8 cellular contexts compared by ENCODE assay signal in the genomic region with DNA sequence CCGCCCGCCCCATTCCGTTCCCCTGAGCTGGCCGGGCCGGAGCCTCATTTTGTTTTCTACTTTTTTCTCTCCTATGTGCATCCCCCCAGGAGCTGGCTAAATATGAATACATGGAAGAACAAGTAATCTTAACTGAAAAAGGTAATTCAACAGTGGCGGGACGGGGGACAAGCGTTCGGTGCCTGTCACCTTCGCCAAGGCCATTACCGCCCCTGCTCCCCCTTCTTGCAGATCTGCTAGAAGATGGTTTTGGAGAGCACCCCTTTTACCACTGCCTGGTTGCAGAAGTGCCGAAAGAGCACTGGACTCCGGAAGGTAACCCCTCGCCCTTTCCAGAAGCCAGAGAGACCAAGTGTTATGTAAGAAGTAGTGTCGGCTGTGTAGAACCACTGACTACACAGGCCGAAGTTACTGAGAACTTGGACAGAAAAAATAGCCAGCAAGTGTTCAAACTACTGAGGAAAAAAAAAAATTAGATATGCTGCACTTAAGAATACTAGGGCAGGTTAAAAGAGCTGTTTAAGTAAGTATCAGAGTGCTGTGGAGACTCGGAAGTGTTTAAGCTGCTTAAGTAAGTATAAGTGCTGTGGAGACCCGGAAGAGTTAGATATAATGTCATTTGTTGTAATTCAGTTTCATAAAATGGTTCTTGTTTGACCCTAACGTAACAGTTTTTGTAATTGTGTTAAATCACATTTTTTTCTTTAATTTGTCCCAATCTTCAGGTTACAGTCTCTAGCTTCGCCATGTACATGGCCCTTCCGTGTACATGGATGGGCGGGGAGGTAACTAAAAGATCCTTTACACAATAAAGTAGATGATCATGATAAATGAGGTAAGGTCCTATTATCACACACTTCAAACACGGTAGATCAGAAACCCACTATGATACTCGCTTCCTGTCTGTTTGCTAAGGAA. TPM values are rescaled to one million over a fixed set of nuclear protein-coding genes. Genes with fewer than 3 reads are reported as not detected.
DNase-seq lines count a peak whose midpoint lies in the region; ATAC-seq and TF ChIP-seq lines count a peak whose summit lies in the region.

No MANE protein-coding gene starts in this region.

- no peaks in the 10 kb centered on the region for H3K9me3 ChIP-seq in CD4-positive, alpha-beta T cell (ENCODE audit: control insufficient read depth, low read length)
- no peaks in the 10 kb centered on the region for H3K9me3 ChIP-seq in upper lobe of left lung

- peaks cover 39% of the 10 kb centered on the region for H3K36me3 Mint-ChIP-seq in CD4-positive, alpha-beta T cell (ENCODE audit: low read depth)
- H3K36me3 Mint-ChIP-seq in memory B cell = peaks cover 14% of the 10 kb centered on the region

- H3K4me3 ChIP-seq in cardiac fibroblast (replicated peaks in 1 of 2; ENCODE audit: low read depth in 2 of 2, low read length in 2 of 2) = peak overlapping the region; percentile 68 to 73
- peak overlapping the region; percentile 41 to 64 (median 56) for H3K4me3 ChIP-seq in upper lobe of left lung

- peak overlapping the region; percentile 61 for H3K27ac ChIP-seq in CD4-positive, alpha-beta T cell (ENCODE audit: low read depth, low read length)
- peak overlapping the region; percentile 91 to 97 (median 94) for H3K27ac ChIP-seq in upper lobe of left lung

- H3K27ac Mint-ChIP-seq in CD4-positive, alpha-beta T cell = peak overlapping the region; percentile 97
- peak overlapping the region; percentile 96 for H3K27ac Mint-ChIP-seq in memory B cell

- CTCF ChIA-PET in CD4-positive, alpha-beta T cell (lab: Charles Lee) = interaction anchor here (1.0 to 1.5 kb wide), 5 partner anchors 41 to 242 kb away, joined by 3 to 7 read pairs (median 3); a partner anchor contains a TSS

- TF ChIP-seq EP300 in upper lobe of left lung (IDR thresholded peaks at IDR 0.05) = no peak

- no peak for DNase-seq in CD4-positive, alpha-beta T cell
- DNase-seq in NAMALWA (ENCODE audit: low spot score) (peak; percentile 39), cardiac fibroblast (ENCODE audit: low read depth in 2 of 2) (peak; percentile 29 to 37), memory B cell (ENCODE audit: low spot score in 2 of 2) (peak; percentile 1 to 25), upper lobe of left lung (no peak), HK-2 (ENCODE audit: unreplicated experiment) (no peak)

- H3K4me1 ChIP-seq in upper lobe of left lung = peaks cover 0 to 7% (median 0%) of the 10 kb centered on the region in 4 donors

- H3K27me3 ChIP-seq in CD4-positive, alpha-beta T cell (ENCODE audit: control insufficient read depth, insufficient read depth, low read length) = no peaks in the 10 kb centered on the region
- H3K27me3 ChIP-seq in upper lobe of left lung = no peaks in the 10 kb centered on the region

- TF ChIP-seq POLR2A in upper lobe of left lung (IDR thresholded peaks at IDR 0.05) = peak in 2 of 4 donors; percentile 14 to 41

- H3K4me1 Mint-ChIP-seq in CD4-positive, alpha-beta T cell (ENCODE audit: low read depth) = peaks cover 49% of the 10 kb centered on the region
- peaks cover 9% of the 10 kb centered on the region for H3K4me1 Mint-ChIP-seq in memory B cell

- no peak for TF ChIP-seq CTCF in CD4-positive, alpha-beta T cell (IDR thresholded peaks at IDR 0.05)
- TF ChIP-seq CTCF in cardiac fibroblast (IDR thresholded peaks at IDR 0.05; ENCODE audit: low read depth, low read length) (no peak), upper lobe of left lung (IDR thresholded peaks at IDR 0.05) (no peak)

- ATAC-seq in CD4-positive, alpha-beta T cell (ENCODE audit: poor library complexity) = no peak
- ATAC-seq in memory B cell (ENCODE audit: low read depth) = no peak
- no peak for ATAC-seq in upper lobe of left lung (ENCODE audit: low FRiP score in 2 of 2)
- no peak for ATAC-seq in HG02884 (IDR thresholded peaks at IDR 0.05; ENCODE audit: unreplicated experiment)
- no peak for ATAC-seq in HG03097 (IDR thresholded peaks at IDR 0.05; ENCODE audit: low FRiP score, unreplicated experiment)

- POLR2A ChIA-PET in CD4-positive, alpha-beta T cell (lab: Charles Lee) = interaction anchor here (0.6 to 5.3 kb wide), 13 partner anchors 10 to 1945 kb away, joined by 3 to 51 read pairs (median 13); a partner anchor contains a TSS

- H3K9me3 Mint-ChIP-seq in CD4-positive, alpha-beta T cell = no peaks in the 10 kb centered on the region
- no peaks in the 10 kb centered on the region for H3K9me3 Mint-ChIP-seq in memory B cell

- WGBS in upper lobe of left lung, 2 donors = 9 to 36% methylated on average over 19 to 24 of the region's 24 CpGs

- H3K36me3 ChIP-seq in upper lobe of left lung = peaks cover 0 to 10% (median 0%) of the 10 kb centered on the region in 4 donors

- H3K4me3 Mint-ChIP-seq in CD4-positive, alpha-beta T cell = peak overlapping the region; percentile 98
- H3K4me3 Mint-ChIP-seq in memory B cell = peak overlapping the region; percentile 94

- no peaks in the 10 kb centered on the region for H3K27me3 Mint-ChIP-seq in CD4-positive, alpha-beta T cell
- no peaks in the 10 kb centered on the region for H3K27me3 Mint-ChIP-seq in memory B cell

- intact Hi-C loops in CD4-positive, alpha-beta T cell (cut with DNase I, micrococcal nuclease) = loop anchor here (1.0 to 10.0 kb wide), 6 partner anchors 11 to 691 kb away; a partner anchor contains a TSS

RNA-seq across cellular contexts. Expression of a gene that starts 0.9 kb away (rescaled TPM):
- 100 to 1,000 TPM; 305 to 312 TPM for total RNA-seq in CD4-positive, alpha-beta T cell
- 1,000 to 10,000 TPM in 4 of 6 donors, 100 to 1,000 TPM in 2; 657 to 1,891 (median 1,145) TPM for total RNA-seq in upper lobe of left lung

RNA-seq across cellular contexts. Expression of a gene that starts 40.8 kb away (rescaled TPM):
- total RNA-seq in CD4-positive, alpha-beta T cell = 10 to 100 TPM; 14.8 to 16.2 TPM
- total RNA-seq in upper lobe of left lung = 10 to 100 TPM; 40.3 to 54.5 (median 45.1) TPM

Comparison
In these comparisons a context has a peak if more than half of its experiments do, and no peak if none do; other contexts are left out.
1. DNase-seq: peak in NAMALWA (single experiment), cardiac fibroblast (2 of 2) and memory B cell (2 of 2); none in CD4-positive, alpha-beta T cell (0 of 10), upper lobe of left lung (0 of 2) and HK-2 (single experiment).